ENCODE assay signal across 14 cellular contexts in the genomic region with DNA sequence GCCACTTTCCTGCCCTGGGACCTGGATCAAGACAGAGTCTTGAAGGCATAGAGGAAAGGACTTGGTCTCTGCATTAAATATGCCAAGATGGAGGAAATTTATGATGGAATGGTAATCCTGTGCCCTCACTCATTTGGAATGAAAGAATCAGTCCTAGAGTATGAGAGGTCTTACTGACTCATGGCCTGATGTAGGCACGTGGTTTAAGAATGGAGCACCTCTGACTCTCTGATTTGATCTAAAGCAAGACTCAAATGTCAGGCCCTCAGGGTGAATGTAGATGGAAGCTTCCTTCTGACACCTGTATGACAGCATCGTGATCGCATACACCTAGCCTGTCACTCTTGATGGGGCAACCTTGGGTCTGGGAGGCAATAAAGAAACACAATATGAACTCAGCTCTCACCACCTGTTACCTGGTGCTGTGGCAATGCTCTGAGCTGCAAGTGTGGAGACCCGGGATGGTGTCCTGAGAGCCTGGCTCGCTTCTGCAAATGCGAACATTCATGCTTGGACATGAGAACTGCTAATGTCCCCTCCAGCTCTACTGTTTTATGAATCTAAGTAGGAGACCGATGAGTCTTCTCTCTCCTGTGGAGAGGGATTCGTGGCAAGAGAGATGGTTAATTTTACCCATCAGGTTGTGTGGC.
"Had no signal": no experiment of that assay in that cellular context is flagged by ENCODE, and none has a peak within 500 bp of the region (broad histone marks: within the 10 kb centered on the region; RNA-seq: fewer than 3 reads in every experiment).

No MANE protein-coding gene starts in this region.

- DNase-seq: activated CD4-positive, alpha-beta T cell treated with anti-CD3 and anti-CD28 coated beads, Interleukin-2, amount 10 ng/mL, durations not matched to agents 7 days and 5 days; activated CD4-positive, CD25-positive, alpha-beta regulatory T cell; activated naive CD4-positive, alpha-beta T cell treated with anti-CD3 and anti-CD28 coated beads, Interleukin-2, amount 10 ng/mL, durations not matched to agents 7 days and 5 days; activated T-cell treated with anti-CD3 and anti-CD28 coated beads for 4 hours; body of pancreas; esophagus squamous epithelium; foreskin melanocyte; head of caudate nucleus; left ventricle myocardium inferior; nephron progenitor cell; sigmoid colon; stimulated activated CD4-positive, alpha-beta T cell treated with anti-CD3 and anti-CD28 coated beads, Interleukin-12 subunit alpha, Interleukin-12 subunit beta, amount 100 ng/mL, for 4 hours; stimulated activated naive CD4-positive, alpha-beta T cell treated with Interleukin-2 at 50 U/mL for 16 hours had no signal

- H3K36me3 ChIP-seq: esophagus squamous epithelium, left ventricle myocardium inferior, sigmoid colon had no signal

- H3K9me3 ChIP-seq: body of pancreas, esophagus squamous epithelium, left ventricle myocardium inferior, sigmoid colon had no signal

- H3K27ac ChIP-seq: body of pancreas, esophagus squamous epithelium, left ventricle myocardium inferior, sigmoid colon had no signal

- FAIRE-seq: islet of Langerhans had no signal

- H3K27me3 ChIP-seq: esophagus squamous epithelium, sigmoid colon had no signal

- H3K4me1 ChIP-seq: body of pancreas, esophagus squamous epithelium, left ventricle myocardium inferior, sigmoid colon had no signal

- H3K4me3 ChIP-seq: body of pancreas, esophagus squamous epithelium, left ventricle myocardium inferior, sigmoid colon had no signal
